In the genomic region with DNA sequence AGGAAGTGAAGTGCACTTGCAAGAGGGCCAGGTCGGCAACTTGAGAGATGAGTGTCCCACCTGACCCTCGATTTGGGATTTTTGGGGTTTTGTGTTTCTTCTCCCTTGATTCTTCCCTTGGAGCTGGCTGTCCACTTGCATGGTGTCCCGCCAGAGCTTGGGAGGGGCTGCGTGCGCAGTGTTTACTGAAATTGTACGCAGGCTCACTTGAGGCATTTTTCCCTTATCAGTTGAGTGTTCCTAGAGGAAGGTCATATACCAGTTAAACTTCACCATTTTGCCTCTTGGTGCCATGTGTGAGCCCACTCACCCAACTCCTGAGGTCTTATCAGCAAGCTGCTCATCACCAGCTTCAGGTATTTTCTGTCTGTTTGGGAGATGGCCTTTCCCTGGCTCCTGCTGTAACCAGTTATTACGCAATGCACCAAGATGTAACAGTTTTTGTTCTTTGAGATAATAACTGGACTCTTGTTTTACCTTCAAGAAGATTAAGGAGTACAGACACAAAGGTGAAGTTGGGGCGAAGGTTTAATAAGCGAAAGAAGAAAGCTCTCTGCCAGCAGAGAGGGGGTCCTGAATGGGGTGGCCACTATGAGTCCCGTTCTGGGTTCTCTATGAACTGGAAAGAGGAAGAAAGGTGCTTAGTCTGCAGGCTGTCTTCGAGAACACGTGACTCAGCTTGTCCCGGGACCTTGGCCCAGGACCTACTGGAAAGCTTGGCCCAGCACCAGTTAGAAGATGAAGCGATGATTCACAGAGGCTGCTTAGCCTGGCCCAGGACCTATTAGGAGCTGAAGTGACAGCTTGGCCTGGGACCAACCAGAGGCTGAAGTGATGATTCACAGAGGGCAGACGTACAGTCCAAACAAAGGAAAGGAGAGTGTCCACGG, we compare ENCODE assay signal across 8 cellular contexts. TPM values are rescaled to one million over a fixed set of nuclear protein-coding genes. Genes with fewer than 3 reads are reported as not detected.
DNase-seq lines count a peak whose midpoint lies in the region; FAIRE-seq and TF ChIP-seq lines count a peak whose summit lies in the region.

No MANE protein-coding gene starts in this region.

- H3K36me3 ChIP-seq in GM23248 (ENCODE audit: low read depth) (no peaks in the 10 kb centered on the region), adipocyte (ENCODE audit: control insufficient read depth, insufficient read depth, low read length, severe bottlenecking) (no peaks in the 10 kb centered on the region), skeletal muscle satellite cell (ENCODE audit: insufficient read depth, low read length) (no peaks in the 10 kb centered on the region), WERI-Rb-1 (no peaks in the 10 kb centered on the region)

- no peaks in the 10 kb centered on the region for H4K20me1 ChIP-seq in GM23248 (ENCODE audit: insufficient read depth)

- no peaks in the 10 kb centered on the region for H3K9me3 ChIP-seq in GM23248 (ENCODE audit: low read depth)
- H3K9me3 ChIP-seq in adipocyte (ENCODE audit: control insufficient read depth, low read length): no peaks in the 10 kb centered on the region
- H3K9me3 ChIP-seq in skeletal muscle satellite cell (replicated peaks; ENCODE audit: low read length): no peaks in the 10 kb centered on the region
- H3K9me3 ChIP-seq in WERI-Rb-1 (ENCODE audit: severe bottlenecking): peaks cover 14% of the 10 kb centered on the region

- peaks cover 18% of the 10 kb centered on the region for H3F3A ChIP-seq in GM23248 (ENCODE audit: insufficient read depth)

- H3K9ac ChIP-seq in GM23248 (peak overlapping the region; percentile 25), adipocyte (ENCODE audit: low read length) (peak overlapping the region; percentile 53), skeletal muscle satellite cell (ENCODE audit: low read depth, low read length) (no peak overlapping the region)

- no peak for TF ChIP-seq POLR2A in GM12891 (IDR thresholded peaks at IDR 0.05; ENCODE audit: low read depth, low read length)

- in situ Hi-C loops in GM23248 (cut with MboI): no loop called here

- POLR2A ChIA-PET in HEK293T (lab: Yijun Ruan, JAX): no interaction called here

- no peaks in the 10 kb centered on the region for H3K79me2 ChIP-seq in GM23248 (ENCODE audit: insufficient read depth)

- no peaks in the 10 kb centered on the region for H3K9me2 ChIP-seq in GM23248 (ENCODE audit: insufficient read depth)

- intact Hi-C loops in cardiac septum (cut with DNase I): no loop called here

- H3K4me2 ChIP-seq in GM23248 (ENCODE audit: unreplicated experiment) (peak overlapping the region; percentile 74), skeletal muscle satellite cell (ENCODE audit: low read length) (peak overlapping the region; percentile 74)

- H3K27me3 ChIP-seq in GM23248 (replicated peaks; ENCODE audit: insufficient read depth): no peaks in the 10 kb centered on the region
- no peaks in the 10 kb centered on the region for H3K27me3 ChIP-seq in adipocyte (replicated peaks; ENCODE audit: control insufficient read depth, insufficient read depth, low read length)
- H3K27me3 ChIP-seq in skeletal muscle satellite cell (ENCODE audit: control insufficient read depth, insufficient read depth, low read length): no peaks in the 10 kb centered on the region
- H3K27me3 ChIP-seq in WERI-Rb-1 (ENCODE audit: insufficient read depth, low read depth, severe bottlenecking): no peaks in the 10 kb centered on the region

- FAIRE-seq in GM12891 (lab: Jason Lieb, UNC): no peak

- no peak for TF ChIP-seq CTCF in WERI-Rb-1 (IDR thresholded peaks at IDR 0.05; ENCODE audit: low read depth, low read length)

- WGBS in GM23248 (ENCODE audit: low coverage in 1 of 2, low lambda C conversion rate in 2 of 2, missing lambda C conversion rate in 2 of 2), 2 experiments: 54 to 55% methylated on average over 16 of the region's 16 CpGs

- H2AFZ ChIP-seq in GM23248: peak overlapping the region; percentile 40

- peak overlapping the region; percentile 46; the same call in 1 of the 2 replicates for H3K4me3 ChIP-seq in GM23248
- peak overlapping the region; percentile 62 for H3K4me3 ChIP-seq in adipocyte (ENCODE audit: low read length)
- peak overlapping the region; percentile 40 for H3K4me3 ChIP-seq in skeletal muscle satellite cell (ENCODE audit: low read length)
- no peak overlapping the region for H3K4me3 ChIP-seq in WERI-Rb-1 (ENCODE audit: low read depth, low read length)

- CTCF ChIA-PET in HEK293T (lab: Yijun Ruan, JAX): no interaction called here

- H3K4me1 ChIP-seq in GM23248 (ENCODE audit: insufficient read depth) (peaks cover 8% of the 10 kb centered on the region), adipocyte (ENCODE audit: control insufficient read depth, insufficient read depth, low read length) (peaks cover 15% of the 10 kb centered on the region), skeletal muscle satellite cell (ENCODE audit: control insufficient read depth, insufficient read depth, low read length) (peaks cover 14% of the 10 kb centered on the region)

- DNase-seq in GM23248: peak; percentile 100
- DNase-seq in adipocyte (ENCODE audit: low read depth): peak; percentile 90
- peak; percentile 91 for DNase-seq in cardiac septum (ENCODE audit: low spot score)
- DNase-seq in stimulated activated CD4-positive, alpha-beta T cell treated with anti-CD3 and anti-CD28 coated beads, Interleukin-1b, Interleukin-23, amount 100 ng/mL, for 48 hours: no peak
- no peak for DNase-seq in GM12891 (ENCODE audit: insufficient read length, low spot score)
- no peak for DNase-seq in WERI-Rb-1
- DNase-seq in HEK293T (ENCODE audit: extremely low spot score): no peak

- H3K27ac ChIP-seq in GM23248: peak overlapping the region; percentile 65
- H3K27ac ChIP-seq in WERI-Rb-1: no peak overlapping the region

TF ChIP-seq in GM12891, 5 proteins besides CTCF, POLR2A, EP300 and RAD21:
- no peak for TF ChIP-seq POU2F2 (IDR thresholded peaks at IDR 0.05; ENCODE audit: low read depth, low read length)
- TF ChIP-seq TAF1 (IDR thresholded peaks at IDR 0.05; ENCODE audit: low read depth, low read length): no peak
- no peak for TF ChIP-seq PAX5 (IDR thresholded peaks at IDR 0.05; ENCODE audit: insufficient read depth, low read length, severe bottlenecking)
- no peak for TF ChIP-seq SPI1 (IDR thresholded peaks at IDR 0.05; ENCODE audit: low read depth, low read length)
- TF ChIP-seq POLR2AphosphoS5 (IDR thresholded peaks at IDR 0.05; ENCODE audit: low read depth, low read length): no peak

TF ChIP-seq in HEK293T, 16 proteins besides CTCF, POLR2A, EP300 and RAD21:
- TF ChIP-seq BHLHE40 (IDR thresholded peaks at IDR 0.05; ENCODE audit: borderline replicate concordance) (no peak), SUZ12 (IDR thresholded peaks at IDR 0.05) (no peak), LEF1 (IDR thresholded peaks at IDR 0.05; ENCODE audit: borderline replicate concordance) (no peak), FOXK2 (IDR thresholded peaks at IDR 0.05) (no peak), HDGF (IDR thresholded peaks at IDR 0.05; ENCODE audit: borderline replicate concordance) (no peak)
- TF ChIP-seq, protein P1, sequence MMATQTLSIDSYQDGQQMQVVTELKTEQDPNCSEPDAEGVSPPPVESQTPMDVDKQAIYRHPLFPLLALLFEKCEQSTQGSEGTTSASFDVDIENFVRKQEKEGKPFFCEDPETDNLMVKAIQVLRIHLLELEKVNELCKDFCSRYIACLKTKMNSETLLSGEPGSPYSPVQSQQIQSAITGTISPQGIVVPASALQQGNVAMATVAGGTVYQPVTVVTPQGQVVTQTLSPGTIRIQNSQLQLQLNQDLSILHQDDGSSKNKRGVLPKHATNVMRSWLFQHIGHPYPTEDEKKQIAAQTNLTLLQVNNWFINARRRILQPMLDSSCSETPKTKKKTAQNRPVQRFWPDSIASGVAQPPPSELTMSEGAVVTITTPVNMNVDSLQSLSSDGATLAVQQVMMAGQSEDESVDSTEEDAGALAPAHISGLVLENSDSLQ (IDR thresholded peaks at IDR 0.05): no peak

RNA-seq across cellular contexts. Expression of gene TXNL4A, which starts 21.5 kb away (rescaled TPM):
- total RNA-seq in GM23248 (2014; rRNA removed; shearing (Covaris generic)): 17.4 and 28.5 TPM in 2 replicates
- polyA plus RNA-seq in GM23248 (2016; fragmentation: Nextera tagmentation; extraction: Ambion mirVana): 192 and 195 TPM in 2 replicates
- total RNA-seq in cardiac septum: 96.5 TPM
- 73.6 and 76.3 TPM in 2 replicates for total RNA-seq in skeletal muscle satellite cell (2012; rRNA removed)
- polyA plus RNA-seq in GM12891 (2012; ENCODE audit: low read depth, missing spikeins): 118 TPM

RNA-seq across cellular contexts. Expression of gene RBFA, which starts 24.3 kb away (rescaled TPM):
- 23.4 and 28.2 TPM in 2 replicates for total RNA-seq in GM23248 (2014; rRNA removed; shearing (Covaris generic))
- polyA plus RNA-seq in GM23248 (2016; fragmentation: Nextera tagmentation; extraction: Ambion mirVana): 27.9 and 29.2 TPM in 2 replicates
- 24.4 TPM for total RNA-seq in cardiac septum
- total RNA-seq in skeletal muscle satellite cell (2012; rRNA removed): 33.7 and 41.3 TPM in 2 replicates
- 33.2 TPM for polyA plus RNA-seq in GM12891 (2012; ENCODE audit: low read depth, missing spikeins)

RNA-seq across cellular contexts. Expression of gene HSBP1L1, which starts 45.5 kb away (rescaled TPM):
- total RNA-seq in GM23248 (2014; rRNA removed; shearing (Covaris generic)): 6.8 and 17.8 TPM in 2 replicates
- 27.0 and 28.7 TPM in 2 replicates for polyA plus RNA-seq in GM23248 (2016; fragmentation: Nextera tagmentation; extraction: Ambion mirVana)
- total RNA-seq in cardiac septum: 7.9 TPM
- total RNA-seq in skeletal muscle satellite cell (2012; rRNA removed): 3.5 and 3.8 TPM in 2 replicates
- polyA plus RNA-seq in GM12891 (2012; ENCODE audit: low read depth, missing spikeins): 6.3 TPM

RNA-seq across cellular contexts. Expression of gene SLC66A2, which starts 58.5 kb away (rescaled TPM):
- 67.0 and 85.5 TPM in 2 replicates for total RNA-seq in GM23248 (2014; rRNA removed; shearing (Covaris generic))
- polyA plus RNA-seq in GM23248 (2016; fragmentation: Nextera tagmentation; extraction: Ambion mirVana): 33.1 and 33.5 TPM in 2 replicates
- total RNA-seq in cardiac septum: 23.5 TPM
- 30.4 and 32.7 TPM in 2 replicates for total RNA-seq in skeletal muscle satellite cell (2012; rRNA removed)
- 25.6 TPM for polyA plus RNA-seq in GM12891 (2012; ENCODE audit: low read depth, missing spikeins)

Comparison
In these comparisons a context has a peak if more than half of its experiments do, and no peak if none do; other contexts are left out.
1. DNase-seq: peak in GM23248 (single experiment), adipocyte (single experiment) and cardiac septum (single experiment); none in stimulated activated CD4-positive, alpha-beta T cell treated with anti-CD3 and anti-CD28 coated beads, Interleukin-1b, Interleukin-23, amount 100 ng/mL, for 48 hours (single experiment), GM12891 (single experiment), WERI-Rb-1 (single experiment) and HEK293T (single experiment).